12 cellular contexts compared by ENCODE assay signal in the genomic region with DNA sequence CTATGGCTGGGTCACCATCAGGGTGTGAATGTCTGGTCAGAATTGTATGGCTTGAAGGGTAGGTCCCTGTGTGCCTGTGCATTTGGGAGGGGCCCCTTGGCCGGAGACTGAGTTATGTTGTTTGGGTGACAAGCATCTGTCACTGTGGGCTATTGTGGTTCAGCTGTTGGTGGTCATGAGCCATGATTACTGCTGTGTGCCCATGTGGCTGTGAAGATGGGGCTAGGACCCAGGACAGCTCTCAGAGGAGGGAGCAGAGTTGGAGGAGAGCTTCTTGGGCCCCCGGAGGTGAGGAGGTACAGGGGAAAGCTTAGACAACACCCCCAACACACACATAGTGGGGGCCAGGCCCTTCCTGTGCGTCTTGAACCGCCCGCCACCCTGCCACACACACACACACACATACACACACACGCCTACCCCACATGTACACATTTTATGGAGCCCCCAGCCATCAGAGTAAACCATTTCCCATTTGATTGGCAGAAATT. TPM values are rescaled to one million over a fixed set of nuclear protein-coding genes. Genes with fewer than 3 reads are reported as not detected.
DNase-seq lines count a peak whose midpoint lies in the region; ATAC-seq and TF ChIP-seq lines count a peak whose summit lies in the region.
"Had no signal": no experiment of that assay in that cellular context is flagged by ENCODE, and none has a peak within 500 bp of the region (broad histone marks: within the 10 kb centered on the region; RNA-seq: fewer than 3 reads in every experiment).

No MANE protein-coding gene starts in this region.

- peak overlapping the region in 1 of 2 donors; percentile 64 for H3K4me3 Mint-ChIP-seq in activated T-cell treated with anti-CD3 and anti-CD28 coated beads, Interleukin-2, amount 50 U/mL, for 72 hours
- peak overlapping the region; percentile 68 for H3K4me3 Mint-ChIP-seq in activated T-helper 2 cell treated with anti-CD3 and anti-CD28 coated beads, Interferon-gamma antibody, Interleukin-2, Interleukin-4, amounts not matched to agents 10 μg/mL and 5 μg/mL and 100 μg/mL, durations not matched to agents 14 hours and 24 hours and 36 hours (ENCODE audit: low read depth)
- no peak overlapping the region for H3K4me3 Mint-ChIP-seq in stimulated activated naive CD8-positive, alpha-beta T cell treated with anti-CD3 and anti-CD28 coated beads, Interleukin-15, amount 100 ng/mL, for 72 hours

- no peak overlapping the region for H3K27ac ChIP-seq in mesodermal cell (ENCODE audit: low read depth, low read length, severe bottlenecking)
- no peak overlapping the region for H3K27ac ChIP-seq in lower lobe of right lung

- intact Hi-C loops in activated T-helper 2 cell treated with anti-CD3 and anti-CD28 coated beads, Interferon-gamma antibody, Interleukin-2, Interleukin-4, amounts not matched to agents 10 μg/mL and 5 μg/mL and 100 μg/mL, durations not matched to agents 14 hours and 24 hours and 36 hours (cut with micrococcal nuclease) = loop anchor here (5.0 to 10.0 kb wide), 2 partner anchors 158 to 300 kb away; a partner anchor contains a TSS
- intact Hi-C loops in lower lobe of right lung (cut with DNase I) = no loop called here

- peaks cover 20% of the 10 kb centered on the region for H3K27me3 Mint-ChIP-seq in activated T-cell treated with anti-CD3 and anti-CD28 coated beads, Interleukin-2, amount 50 U/mL, for 72 hours (ENCODE audit: low read depth)
- H3K27me3 Mint-ChIP-seq in activated T-helper 2 cell treated with anti-CD3 and anti-CD28 coated beads, Interferon-gamma antibody, Interleukin-2, Interleukin-4, amounts not matched to agents 10 μg/mL and 5 μg/mL and 100 μg/mL, durations not matched to agents 14 hours and 24 hours and 36 hours (ENCODE audit: low read depth) = peaks cover 42% of the 10 kb centered on the region
- peaks cover 89% of the 10 kb centered on the region for H3K27me3 Mint-ChIP-seq in stimulated activated naive CD8-positive, alpha-beta T cell treated with anti-CD3 and anti-CD28 coated beads, Interleukin-15, amount 100 ng/mL, for 72 hours

- H3K36me3 Mint-ChIP-seq in activated T-cell treated with anti-CD3 and anti-CD28 coated beads, Interleukin-2, amount 50 U/mL, for 72 hours (ENCODE audit: insufficient read depth in 2 of 2) = peaks cover 0 to 7% of the 10 kb centered on the region in 2 donors
- no peaks in the 10 kb centered on the region for H3K36me3 Mint-ChIP-seq in activated T-helper 2 cell treated with anti-CD3 and anti-CD28 coated beads, Interferon-gamma antibody, Interleukin-2, Interleukin-4, amounts not matched to agents 10 μg/mL and 5 μg/mL and 100 μg/mL, durations not matched to agents 14 hours and 24 hours and 36 hours (ENCODE audit: low read depth)

- H3K4me3 ChIP-seq in mesodermal cell (ENCODE audit: extremely low read depth, insufficient read depth, low read length, poor library complexity, severe bottlenecking) = peak overlapping the region; percentile 44
- H3K4me3 ChIP-seq in lower lobe of right lung = no peak overlapping the region

- no peak for DNase-seq in activated T-cell treated with anti-CD3 and anti-CD28 coated beads, Interleukin-2, amount 50 U/mL, for 72 hours
- DNase-seq in activated T-cell treated with anti-CD3 and anti-CD28 coated beads, Interleukin-2, amount 50 U/mL, for 48 hours = no peak
- DNase-seq in activated T-helper 2 cell treated with anti-CD3 and anti-CD28 coated beads, Interferon-gamma antibody, Interleukin-2, Interleukin-4, amounts not matched to agents 10 μg/mL and 5 μg/mL and 100 μg/mL, durations not matched to agents 14 hours and 24 hours and 36 hours (ENCODE audit: low spot score) = no peak
- no peak for DNase-seq in stimulated activated naive CD8-positive, alpha-beta T cell treated with anti-CD3 and anti-CD28 coated beads, Interleukin-15, amount 100 ng/mL, for 72 hours
- DNase-seq in NCI-H2029 (lab: John Stamatoyannopoulos, UW) (no peak), lower lobe of right lung (no peak)
- DNase-seq: NCI-H1092 treated with DMSO at 0.1 percent for 48 hours; NCI-H524 treated with DMSO at 0.1 percent for 48 hours; stimulated activated CD4-positive, alpha-beta T cell treated with anti-CD3 and anti-CD28 coated beads, Interleukin-4, amount 100 ng/mL, for 4 hours; stimulated activated naive CD4-positive, alpha-beta T cell treated with Interleukin-2 at 50 U/mL for 16 hours had no signal

- H3K27ac Mint-ChIP-seq in activated T-cell treated with anti-CD3 and anti-CD28 coated beads, Interleukin-2, amount 50 U/mL, for 72 hours = no peak overlapping the region
- H3K27ac Mint-ChIP-seq in activated T-helper 2 cell treated with anti-CD3 and anti-CD28 coated beads, Interferon-gamma antibody, Interleukin-2, Interleukin-4, amounts not matched to agents 10 μg/mL and 5 μg/mL and 100 μg/mL, durations not matched to agents 14 hours and 24 hours and 36 hours = no peak overlapping the region
- no peak overlapping the region for H3K27ac Mint-ChIP-seq in stimulated activated naive CD8-positive, alpha-beta T cell treated with anti-CD3 and anti-CD28 coated beads, Interleukin-15, amount 100 ng/mL, for 72 hours

- H3K4me1 Mint-ChIP-seq in activated T-cell treated with anti-CD3 and anti-CD28 coated beads, Interleukin-2, amount 50 U/mL, for 72 hours (ENCODE audit: low read depth) = peaks cover 12% of the 10 kb centered on the region
- H3K4me1 Mint-ChIP-seq in activated T-helper 2 cell treated with anti-CD3 and anti-CD28 coated beads, Interferon-gamma antibody, Interleukin-2, Interleukin-4, amounts not matched to agents 10 μg/mL and 5 μg/mL and 100 μg/mL, durations not matched to agents 14 hours and 24 hours and 36 hours (ENCODE audit: low read depth) = peaks cover 12% of the 10 kb centered on the region
- H3K4me1 Mint-ChIP-seq in stimulated activated naive CD8-positive, alpha-beta T cell treated with anti-CD3 and anti-CD28 coated beads, Interleukin-15, amount 100 ng/mL, for 72 hours = peaks cover 36% of the 10 kb centered on the region

- ATAC-seq in activated T-cell treated with anti-CD3 and anti-CD28 coated beads, Interleukin-2, amount 50 U/mL, for 72 hours (replicated peaks in 1 of 2) = peak; percentile 6 to 10
- peak; percentile 29 for ATAC-seq in stimulated activated naive CD8-positive, alpha-beta T cell treated with anti-CD3 and anti-CD28 coated beads, Interleukin-15, amount 100 ng/mL, for 72 hours
- ATAC-seq in lower lobe of right lung = no peak
- no peak for ATAC-seq in HG02884 (IDR thresholded peaks at IDR 0.05; ENCODE audit: unreplicated experiment)

- peaks cover 53% of the 10 kb centered on the region for H3K27me3 ChIP-seq in lower lobe of right lung (ENCODE audit: low read depth)

- peaks cover 3% of the 10 kb centered on the region for H3K36me3 ChIP-seq in mesodermal cell (ENCODE audit: control insufficient read depth, insufficient read depth, low read length)
- no peaks in the 10 kb centered on the region for H3K36me3 ChIP-seq in lower lobe of right lung

- 78 to 100% methylated on average over 1 of the region's 6 CpGs for WGBS in mesodermal cell (ENCODE audit: insufficient coverage in 2 of 2), 2 experiments

- H3K9me3 ChIP-seq in mesodermal cell (ENCODE audit: control insufficient read depth, low read length) (no peaks in the 10 kb centered on the region), lower lobe of right lung (no peaks in the 10 kb centered on the region)

- TF ChIP-seq CTCF in lower lobe of right lung (IDR thresholded peaks at IDR 0.05) = no peak

- peaks cover 7% of the 10 kb centered on the region for H3K4me1 ChIP-seq in mesodermal cell (ENCODE audit: control insufficient read depth, insufficient read depth, low read length, poor library complexity, severe bottlenecking)
- peaks cover 14% of the 10 kb centered on the region for H3K4me1 ChIP-seq in lower lobe of right lung

- H3K9me3 Mint-ChIP-seq in activated T-cell treated with anti-CD3 and anti-CD28 coated beads, Interleukin-2, amount 50 U/mL, for 72 hours = no peaks in the 10 kb centered on the region
- H3K9me3 Mint-ChIP-seq in activated T-helper 2 cell treated with anti-CD3 and anti-CD28 coated beads, Interferon-gamma antibody, Interleukin-2, Interleukin-4, amounts not matched to agents 10 μg/mL and 5 μg/mL and 100 μg/mL, durations not matched to agents 14 hours and 24 hours and 36 hours = no peaks in the 10 kb centered on the region
- H3K9me3 Mint-ChIP-seq in stimulated activated naive CD8-positive, alpha-beta T cell treated with anti-CD3 and anti-CD28 coated beads, Interleukin-15, amount 100 ng/mL, for 72 hours = no peaks in the 10 kb centered on the region

RNA-seq across cellular contexts. Expression of a gene that starts 1.8 kb away (rescaled TPM):
- 1 to 10 TPM; 1.4 to 1.9 TPM for total RNA-seq in activated T-cell treated with anti-CD3 and anti-CD28 coated beads, Interleukin-2, amount 50 U/mL, for 72 hours
- 3.9 and 5.9 TPM in 2 replicates for total RNA-seq in activated T-helper 2 cell treated with anti-CD3 and anti-CD28 coated beads, Interferon-gamma antibody, Interleukin-2, Interleukin-4, amounts not matched to agents 10 μg/mL and 5 μg/mL and 100 μg/mL, durations not matched to agents 14 hours and 24 hours and 36 hours
- polyA plus RNA-seq in mesodermal cell (2013, experiment 1 of 2) = 8.2 TPM
- polyA plus RNA-seq in mesodermal cell (2013, experiment 2 of 2) = 6.8 TPM
- total RNA-seq in lower lobe of right lung = 2.0 TPM

Comparison
In these comparisons a context has a peak if more than half of its experiments do, and no peak if none do; other contexts are left out.
1. ATAC-seq: peak in activated T-cell treated with anti-CD3 and anti-CD28 coated beads, Interleukin-2, amount 50 U/mL, for 72 hours (2 of 2) and stimulated activated naive CD8-positive, alpha-beta T cell treated with anti-CD3 and anti-CD28 coated beads, Interleukin-15, amount 100 ng/mL, for 72 hours (single experiment); none in lower lobe of right lung (0 of 2) and HG02884 (single experiment).